26 cellular contexts compared by ENCODE assay signal in genomic region chr19:45363861-45364459, GRCh38. TPM values are rescaled to one million over a fixed set of nuclear protein-coding genes. Genes with fewer than 3 reads are reported as not detected.
"Had no signal": no experiment of that assay in that cellular context is flagged by ENCODE, and none has a peak within 500 bp of the region (broad histone marks: within the 10 kb centered on the region; RNA-seq: fewer than 3 reads in every experiment).

No MANE protein-coding gene starts in this region.

- H3K9me3 ChIP-seq: gastrocnemius medialis, prostate gland, sigmoid colon, suprapubic skin, transverse colon, upper lobe of right lung, uterus had no signal

- H3K27me3 Mint-ChIP-seq: memory B cell; stimulated activated naive CD8-positive, alpha-beta T cell treated with anti-CD3 and anti-CD28 coated beads, Interleukin-15, Interleukin-2, amounts not matched to agents 100 ng/mL and 50 ng/mL, for 24 hours had no signal

- H3K27me3 ChIP-seq: gastrocnemius medialis, sigmoid colon, suprapubic skin, transverse colon, upper lobe of right lung, uterus had no signal

- H3K36me3 ChIP-seq: prostate gland, transverse colon, upper lobe of right lung, uterus had no signal

- H3K27ac Mint-ChIP-seq: memory B cell; natural killer cell; stimulated activated effector memory CD8-positive, alpha-beta T cell treated with anti-CD3 and anti-CD28 coated beads, Interleukin-12 subunit alpha, Interleukin-12 subunit beta, amount 100 ng/mL, for 72 hours; stimulated activated naive CD8-positive, alpha-beta T cell treated with anti-CD3 and anti-CD28 coated beads, Interleukin-15, Interleukin-2, amounts not matched to agents 100 ng/mL and 50 ng/mL, for 24 hours had no signal

- H3K27ac ChIP-seq: epithelial cell of prostate, gastrocnemius medialis, prostate gland, sigmoid colon, suprapubic skin, transverse colon, upper lobe of right lung, uterus had no signal

- DNase-seq: cortex of kidney; foreskin fibroblast; gastrocnemius medialis; head of caudate nucleus; kidney; natural killer cell; right cardiac atrium; sigmoid colon; stimulated activated CD4-positive, alpha-beta T cell treated with anti-CD3 and anti-CD28 coated beads, Interleukin-2, amount 100 ng/mL, for 24 hours; stimulated activated CD4-positive, alpha-beta T cell treated with anti-CD3 and anti-CD28 coated beads, Interleukin-4, amount 100 ng/mL, for 24 hours; transverse colon; upper lobe of right lung; uterus had no signal

- H3K4me3 Mint-ChIP-seq: memory B cell; natural killer cell; stimulated activated effector memory CD8-positive, alpha-beta T cell treated with anti-CD3 and anti-CD28 coated beads, Interleukin-12 subunit alpha, Interleukin-12 subunit beta, amount 100 ng/mL, for 72 hours; stimulated activated naive CD8-positive, alpha-beta T cell treated with anti-CD3 and anti-CD28 coated beads, Interleukin-15, Interleukin-2, amounts not matched to agents 100 ng/mL and 50 ng/mL, for 24 hours had no signal

- H3K4me1 ChIP-seq: gastrocnemius medialis, prostate gland, transverse colon, upper lobe of right lung, uterus had no signal

- H3K4me3 ChIP-seq: gastrocnemius medialis, lung, prostate gland, sigmoid colon, suprapubic skin, transverse colon, upper lobe of right lung, uterus had no signal

- H3K36me3 Mint-ChIP-seq: natural killer cell had no signal

- FAIRE-seq: kidney had no signal

- H3K9me3 Mint-ChIP-seq: memory B cell; natural killer cell; stimulated activated effector memory CD8-positive, alpha-beta T cell treated with anti-CD3 and anti-CD28 coated beads, Interleukin-12 subunit alpha, Interleukin-12 subunit beta, amount 100 ng/mL, for 72 hours; stimulated activated naive CD8-positive, alpha-beta T cell treated with anti-CD3 and anti-CD28 coated beads, Interleukin-15, Interleukin-2, amounts not matched to agents 100 ng/mL and 50 ng/mL, for 24 hours had no signal

- ATAC-seq: gastrocnemius medialis, left lobe of liver, natural killer cell had no signal

RNA-seq across cellular contexts. Expression of gene KLC3, which starts 23.4 kb away (rescaled TPM):
- total RNA-seq: glomerular endothelial cell, left lobe of liver, natural killer cell, osteocyte, right cardiac atrium, sigmoid colon, transverse colon had no signal

RNA-seq across cellular contexts. Expression of gene PPP1R13L, which starts 40.9 kb away (rescaled TPM):
- total RNA-seq: skeletal muscle tissue had no signal

RNA-seq across cellular contexts. Expression of gene CKM, which starts 41.3 kb away (rescaled TPM):
- total RNA-seq: dermis microvascular lymphatic vessel endothelial cell, glomerular endothelial cell, kidney, left lobe of liver, mononuclear cell, natural killer cell, osteocyte, suprapubic skin had no signal
